9 cellular contexts compared by ENCODE assay signal in the genomic region with DNA sequence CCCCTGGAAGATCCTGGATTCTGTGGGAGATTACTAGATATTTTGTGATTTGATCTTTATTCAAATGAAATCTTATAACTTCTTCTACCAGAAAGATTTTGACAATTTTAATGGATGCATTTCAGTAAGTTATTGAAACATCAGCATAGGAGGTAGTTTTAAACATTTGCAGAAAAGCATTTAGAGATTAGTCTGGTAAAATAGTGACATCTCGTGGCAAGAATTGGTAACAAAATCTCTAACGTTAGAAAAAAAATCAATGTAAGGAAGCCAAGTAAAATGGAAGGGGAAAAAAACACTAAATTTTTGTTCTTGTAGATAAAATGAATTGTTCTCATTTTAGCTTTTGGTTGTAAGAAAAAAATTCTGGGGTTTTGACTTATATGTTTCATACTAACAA.
DNase-seq lines count a peak whose midpoint lies in the region; ATAC-seq, FAIRE-seq and TF ChIP-seq lines count a peak whose summit lies in the region.
"Had no signal": no experiment of that assay in that cellular context is flagged by ENCODE, and none has a peak within 500 bp of the region (broad histone marks: within the 10 kb centered on the region; RNA-seq: fewer than 3 reads in every experiment).

No MANE protein-coding gene starts in this region.

- H3K9me2 ChIP-seq in PC-9 (ENCODE audit: insufficient read depth) = no peaks in the 10 kb centered on the region

- H3K27ac Mint-ChIP-seq in activated naive CD8-positive, alpha-beta T cell treated with anti-CD3 and anti-CD28 coated beads, Interleukin-2, amount 50 U/mL, for 24 hours = no peak overlapping the region
- H3K27ac Mint-ChIP-seq: activated naive CD8-positive, alpha-beta T cell had no signal

- DNase-seq in AG08395 (ENCODE audit: low spot score) (peak; percentile 35), GM19239 (ENCODE audit: insufficient read length, low spot score) (no peak), PC-9 (peak in 1 of 2 experiments; percentile 37), foreskin keratinocyte (peak in 1 of 2 donors; percentile 11), NCI-H774 (lab: John Stamatoyannopoulos, UW) (no peak)
- DNase-seq in activated naive CD8-positive, alpha-beta T cell treated with anti-CD3 and anti-CD28 coated beads, Interleukin-2, amount 50 U/mL, for 24 hours = no peak
- DNase-seq in stimulated activated CD4-positive, alpha-beta T cell treated with anti-CD3 and anti-CD28 coated beads, Interleukin-2, amount 100 ng/mL, for 24 hours = no peak

- H3K27ac ChIP-seq in PC-9 (no peak overlapping the region), foreskin keratinocyte (no peak overlapping the region)

- CTCF ChIA-PET in PC-9 (lab: Charles Lee) = interaction anchor here (0.6 kb wide), 1 partner anchor 122 kb away, joined by 7 read pairs; no protein-coding TSS in a partner anchor

- no peaks in the 10 kb centered on the region for H3K9me3 Mint-ChIP-seq in activated naive CD8-positive, alpha-beta T cell treated with anti-CD3 and anti-CD28 coated beads, Interleukin-2, amount 50 U/mL, for 24 hours

- H3K4me1 ChIP-seq in PC-9 (replicated peaks; ENCODE audit: insufficient read depth) = no peaks in the 10 kb centered on the region
- no peaks in the 10 kb centered on the region for H3K4me1 ChIP-seq in foreskin keratinocyte

- H3K36me3 Mint-ChIP-seq in activated naive CD8-positive, alpha-beta T cell treated with anti-CD3 and anti-CD28 coated beads, Interleukin-2, amount 50 U/mL, for 24 hours (ENCODE audit: low read depth) = no peaks in the 10 kb centered on the region
- H3K36me3 Mint-ChIP-seq: activated naive CD8-positive, alpha-beta T cell had no signal

- no peak overlapping the region for H2AFZ ChIP-seq in PC-9

- no peaks in the 10 kb centered on the region for H3K36me3 ChIP-seq in PC-9 (ENCODE audit: low read depth)

- H3F3A ChIP-seq in PC-9 (ENCODE audit: insufficient read depth, low read depth) = no peaks in the 10 kb centered on the region

- H4K20me1 ChIP-seq in PC-9 (ENCODE audit: insufficient read depth) = no peaks in the 10 kb centered on the region

- peak; percentile 98 for FAIRE-seq in GM19239 (lab: Jason Lieb, UNC)

- no peak overlapping the region for H3K4me2 ChIP-seq in PC-9

- no peak for ATAC-seq in foreskin keratinocyte
- no peak for ATAC-seq in activated naive CD8-positive, alpha-beta T cell treated with anti-CD3 and anti-CD28 coated beads, Interleukin-2, amount 50 U/mL, for 24 hours
- no peak for ATAC-seq in HG03097 (IDR thresholded peaks at IDR 0.05; ENCODE audit: low FRiP score, unreplicated experiment)

- H3K79me2 ChIP-seq in PC-9 (ENCODE audit: low read depth) = no peaks in the 10 kb centered on the region

- peaks cover 3% of the 10 kb centered on the region for H3K27me3 Mint-ChIP-seq in activated naive CD8-positive, alpha-beta T cell treated with anti-CD3 and anti-CD28 coated beads, Interleukin-2, amount 50 U/mL, for 24 hours

- no peaks in the 10 kb centered on the region for H3K9me3 ChIP-seq in PC-9 (ENCODE audit: insufficient read depth, low read depth)

- TF ChIP-seq CTCF in PC-9 (conservative IDR thresholded peaks at IDR 0.05) (peak; percentile 70), foreskin keratinocyte (conservative IDR thresholded peaks at IDR 0.05) (peak; percentile 61)

- POLR2A ChIA-PET in PC-9 (lab: Charles Lee; ENCODE audit: unreplicated experiment) = no interaction called here

- H3K4me1 Mint-ChIP-seq in activated naive CD8-positive, alpha-beta T cell treated with anti-CD3 and anti-CD28 coated beads, Interleukin-2, amount 50 U/mL, for 24 hours = no peaks in the 10 kb centered on the region

- no TSS peak for BruUV-seq in PC-9 (replicated peaks; lab: Mats Ljungman, UMichigan)

- H3K4me3 ChIP-seq in PC-9 = no peak overlapping the region

- no peak overlapping the region for H3K4me3 Mint-ChIP-seq in activated naive CD8-positive, alpha-beta T cell treated with anti-CD3 and anti-CD28 coated beads, Interleukin-2, amount 50 U/mL, for 24 hours
- H3K4me3 Mint-ChIP-seq: activated naive CD8-positive, alpha-beta T cell had no signal

- intact Hi-C loops in PC-9 (cut with micrococcal nuclease; ENCODE audit: unreplicated experiment) = loop anchor here (1.0 to 5.0 kb wide), 2 partner anchors 229 to 362 kb away; no protein-coding TSS in a partner anchor

- H3K27me3 ChIP-seq in PC-9 (ENCODE audit: insufficient read depth, low read depth) = no peaks in the 10 kb centered on the region
- H3K27me3 ChIP-seq in foreskin keratinocyte = no peaks in the 10 kb centered on the region
